In the genomic region with DNA sequence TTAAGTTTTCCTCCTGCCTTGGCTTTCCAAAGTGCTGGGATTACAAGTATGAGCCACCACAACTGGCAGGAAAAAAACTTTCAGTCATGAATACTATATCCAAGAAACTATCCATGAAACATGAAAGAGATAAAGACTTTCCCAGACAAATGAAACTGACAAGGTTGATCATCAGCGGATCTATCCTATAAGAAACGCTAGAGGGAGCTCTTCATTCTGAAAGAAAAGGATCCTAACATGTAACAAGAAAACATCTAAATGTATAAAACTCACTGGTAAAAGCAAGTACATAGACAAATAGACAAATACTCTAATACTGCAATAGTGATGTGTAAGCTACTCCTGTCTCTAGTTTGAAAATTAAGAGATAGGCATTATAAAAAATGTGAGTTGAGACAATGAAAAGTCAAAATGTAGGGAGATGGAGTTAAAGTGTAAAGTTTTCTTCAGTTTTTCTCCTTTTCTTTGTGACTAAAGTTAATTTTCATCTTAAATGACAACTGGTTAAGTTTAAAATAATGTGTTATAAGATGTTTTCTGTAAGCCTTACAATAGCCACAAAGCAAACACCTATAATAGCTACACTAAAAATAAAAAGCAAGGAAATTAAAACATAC, we compare ENCODE assay signal across 8 cellular contexts.
DNase-seq lines count a peak whose midpoint lies in the region; ATAC-seq and TF ChIP-seq lines count a peak whose summit lies in the region.

No MANE protein-coding gene starts in this region.

- H3K27me3 Mint-ChIP-seq in CD4-positive, CD25-positive, alpha-beta regulatory T cell: peaks cover 34% of the 10 kb centered on the region

- 0 out of 2 replicates have a peak, but pooled peaks cover 8% of the 10 kb centered on the region for H3K79me2 ChIP-seq in SK-N-SH (ENCODE audit: insufficient read depth)

- POLR2A ChIA-PET in SK-N-SH (lab: Yijun Ruan, JAX): no interaction called here

- no peaks in the 10 kb centered on the region for H3F3A ChIP-seq in SK-N-SH (replicated peaks; ENCODE audit: insufficient read depth)

- TF ChIP-seq EP300 in SK-N-SH (IDR thresholded peaks at IDR 0.05; ENCODE audit: borderline replicate concordance in 1 of 2, low read depth in 1 of 2, low read length in 1 of 2): no peak

- peaks cover 4% of the 10 kb centered on the region for H3K36me3 Mint-ChIP-seq in CD4-positive, CD25-positive, alpha-beta regulatory T cell

- peaks cover 10% of the 10 kb centered on the region for H3K4me1 ChIP-seq in CD4-positive, CD25-positive, alpha-beta regulatory T cell (ENCODE audit: control insufficient read depth, insufficient read depth, low read length, poor library complexity, severe bottlenecking)
- H3K4me1 ChIP-seq in SK-N-SH (ENCODE audit: control insufficient read depth in 1 of 2, insufficient read depth in 2 of 2, low read depth in 1 of 2, low read length in 1 of 2) (peaks cover 0 to 5% of the 10 kb centered on the region in 2 experiments; a peak in 1 of 4 replicates), foreskin keratinocyte (no peaks in the 10 kb centered on the region)

- H3K9ac ChIP-seq in SK-N-SH: no peak overlapping the region

- no peaks in the 10 kb centered on the region for H4K20me1 ChIP-seq in SK-N-SH (ENCODE audit: insufficient read depth)

- peak; percentile 51 for TF ChIP-seq RAD21 in SK-N-SH (IDR thresholded peaks at IDR 0.05; ENCODE audit: low read length)

- no peaks in the 10 kb centered on the region for H3K9me2 ChIP-seq in SK-N-SH

- H3K4me3 ChIP-seq in CD4-positive, CD25-positive, alpha-beta regulatory T cell (ENCODE audit: low read depth, low read length): no peak overlapping the region
- H3K4me3 ChIP-seq in SK-N-SH (ENCODE audit: low read depth in 2 of 2, low read length in 1 of 2): no peak overlapping the region

- TF ChIP-seq CTCF in SK-N-SH (IDR thresholded peaks at IDR 0.05) (peak; percentile 83), foreskin keratinocyte (conservative IDR thresholded peaks at IDR 0.05) (peak; percentile 78)

- no peaks in the 10 kb centered on the region for H3K9me3 ChIP-seq in CD4-positive, CD25-positive, alpha-beta regulatory T cell (ENCODE audit: control insufficient read depth in 2 of 2, low read length in 2 of 2)
- no peaks in the 10 kb centered on the region for H3K9me3 ChIP-seq in SK-N-SH

- WGBS in SK-N-SH (ENCODE audit: low lambda C conversion rate): 5% methylated on average over 2 of the region's 2 CpGs

- no peaks in the 10 kb centered on the region for H3K36me3 ChIP-seq in CD4-positive, CD25-positive, alpha-beta regulatory T cell (ENCODE audit: control insufficient read depth, insufficient read depth, low read length)
- H3K36me3 ChIP-seq in SK-N-SH (replicated peaks in 1 of 2; ENCODE audit: control insufficient read depth in 1 of 2, insufficient read depth in 2 of 2, low read length in 1 of 2): no peaks in the 10 kb centered on the region

- peak in 2 of 3 donors; percentile 54 to 58 for DNase-seq in CD4-positive, CD25-positive, alpha-beta regulatory T cell
- DNase-seq in HuH-7 (ENCODE audit: low spot score): peak; percentile 42
- DNase-seq in SK-N-SH: peak; percentile 41
- DNase-seq in foreskin keratinocyte: peak in 1 of 2 donors; percentile 45
- peak; percentile 45 for DNase-seq in stromal cell of bone marrow (ENCODE audit: low read depth)
- DNase-seq in NCI-H1436 (lab: John Stamatoyannopoulos, UW): no peak
- DNase-seq in NCI-H226: no peak
- DNase-seq in stimulated activated CD4-positive, alpha-beta T cell treated with anti-CD3 and anti-CD28 coated beads, Interleukin-2, amount 100 ng/mL, for 24 hours: no peak

- H3K27ac Mint-ChIP-seq in CD4-positive, CD25-positive, alpha-beta regulatory T cell: no peak overlapping the region

- H3K27me3 ChIP-seq in CD4-positive, CD25-positive, alpha-beta regulatory T cell (ENCODE audit: control insufficient read depth, insufficient read depth, low read length): peaks cover 4% of the 10 kb centered on the region
- H3K27me3 ChIP-seq in SK-N-SH (ENCODE audit: insufficient read depth) (no peaks in the 10 kb centered on the region), foreskin keratinocyte (peaks cover 2% of the 10 kb centered on the region)

- no peaks in the 10 kb centered on the region for H3K9me3 Mint-ChIP-seq in CD4-positive, CD25-positive, alpha-beta regulatory T cell

- H3K4me1 Mint-ChIP-seq in CD4-positive, CD25-positive, alpha-beta regulatory T cell: peaks cover 4 to 16% (median 9%) of the 10 kb centered on the region in 4 donors

- no peak overlapping the region for H3K27ac ChIP-seq in CD4-positive, CD25-positive, alpha-beta regulatory T cell (ENCODE audit: insufficient read depth, low read length, poor library complexity, severe bottlenecking)
- H3K27ac ChIP-seq in SK-N-SH (ENCODE audit: low read depth in 2 of 2, low read length in 1 of 2): no peak overlapping the region
- no peak overlapping the region for H3K27ac ChIP-seq in foreskin keratinocyte

- H3K4me3 Mint-ChIP-seq in CD4-positive, CD25-positive, alpha-beta regulatory T cell: no peak overlapping the region

- no peak for ATAC-seq in CD4-positive, CD25-positive, alpha-beta regulatory T cell (ENCODE audit: low read depth in 2 of 2)
- no peak for ATAC-seq in foreskin keratinocyte

- CTCF ChIA-PET in SK-N-SH (lab: Yijun Ruan, JAX): interaction anchor here (0.6 to 5.0 kb wide), 42 partner anchors 9 to 1653 kb away, joined by 3 to 72 read pairs (median 4); a partner anchor contains a TSS

- H3K4me2 ChIP-seq in SK-N-SH: no peak overlapping the region

- H2AFZ ChIP-seq in SK-N-SH (ENCODE audit: low read depth): no peak overlapping the region

TF ChIP-seq in SK-N-SH, 30 proteins besides CTCF, POLR2A, EP300 and RAD21:
- TF ChIP-seq FOXJ3 (CRISPR knock-in tag; IDR thresholded peaks at IDR 0.05) (no peak), TCF12 (IDR thresholded peaks at IDR 0.05) (no peak), SMC3 (IDR thresholded peaks at IDR 0.05; ENCODE audit: low read depth, low read length) (peak; percentile 35)
- TF ChIP-seq, protein P1, sequence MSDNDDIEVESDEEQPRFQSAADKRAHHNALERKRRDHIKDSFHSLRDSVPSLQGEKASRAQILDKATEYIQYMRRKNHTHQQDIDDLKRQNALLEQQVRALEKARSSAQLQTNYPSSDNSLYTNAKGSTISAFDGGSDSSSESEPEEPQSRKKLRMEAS (IDR thresholded peaks at IDR 0.05; ENCODE audit: low read depth): no peak
- TF ChIP-seq, protein P2, sequence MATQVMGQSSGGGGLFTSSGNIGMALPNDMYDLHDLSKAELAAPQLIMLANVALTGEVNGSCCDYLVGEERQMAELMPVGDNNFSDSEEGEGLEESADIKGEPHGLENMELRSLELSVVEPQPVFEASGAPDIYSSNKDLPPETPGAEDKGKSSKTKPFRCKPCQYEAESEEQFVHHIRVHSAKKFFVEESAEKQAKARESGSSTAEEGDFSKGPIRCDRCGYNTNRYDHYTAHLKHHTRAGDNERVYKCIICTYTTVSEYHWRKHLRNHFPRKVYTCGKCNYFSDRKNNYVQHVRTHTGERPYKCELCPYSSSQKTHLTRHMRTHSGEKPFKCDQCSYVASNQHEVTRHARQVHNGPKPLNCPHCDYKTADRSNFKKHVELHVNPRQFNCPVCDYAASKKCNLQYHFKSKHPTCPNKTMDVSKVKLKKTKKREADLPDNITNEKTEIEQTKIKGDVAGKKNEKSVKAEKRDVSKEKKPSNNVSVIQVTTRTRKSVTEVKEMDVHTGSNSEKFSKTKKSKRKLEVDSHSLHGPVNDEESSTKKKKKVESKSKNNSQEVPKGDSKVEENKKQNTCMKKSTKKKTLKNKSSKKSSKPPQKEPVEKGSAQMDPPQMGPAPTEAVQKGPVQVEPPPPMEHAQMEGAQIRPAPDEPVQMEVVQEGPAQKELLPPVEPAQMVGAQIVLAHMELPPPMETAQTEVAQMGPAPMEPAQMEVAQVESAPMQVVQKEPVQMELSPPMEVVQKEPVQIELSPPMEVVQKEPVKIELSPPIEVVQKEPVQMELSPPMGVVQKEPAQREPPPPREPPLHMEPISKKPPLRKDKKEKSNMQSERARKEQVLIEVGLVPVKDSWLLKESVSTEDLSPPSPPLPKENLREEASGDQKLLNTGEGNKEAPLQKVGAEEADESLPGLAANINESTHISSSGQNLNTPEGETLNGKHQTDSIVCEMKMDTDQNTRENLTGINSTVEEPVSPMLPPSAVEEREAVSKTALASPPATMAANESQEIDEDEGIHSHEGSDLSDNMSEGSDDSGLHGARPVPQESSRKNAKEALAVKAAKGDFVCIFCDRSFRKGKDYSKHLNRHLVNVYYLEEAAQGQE (IDR thresholded peaks at IDR 0.05; ENCODE audit: low read depth, low read length): no peak

Comparison
In these comparisons a context has a peak if more than half of its experiments do, and no peak if none do; other contexts are left out.
1. DNase-seq: peak in CD4-positive, CD25-positive, alpha-beta regulatory T cell (2 of 3), HuH-7 (single experiment), SK-N-SH (single experiment) and stromal cell of bone marrow (single experiment); none in NCI-H1436 (single experiment), NCI-H226 (single experiment) and stimulated activated CD4-positive, alpha-beta T cell treated with anti-CD3 and anti-CD28 coated beads, Interleukin-2, amount 100 ng/mL, for 24 hours (0 of 2).